ENCODE assay signal across 32 cellular contexts in genomic region chr2:134882773-134883172, GRCh38. TPM values are rescaled to one million over a fixed set of nuclear protein-coding genes. Genes with fewer than 3 reads are reported as not detected.
A peak's percentile ranks its signal among the peaks of the same experiment; 100 is the strongest.
DNase-seq lines count a peak whose midpoint lies in the region; ATAC-seq, FAIRE-seq and TF ChIP-seq lines count a peak whose summit lies in the region.
"Had no signal": no experiment of that assay in that cellular context is flagged by ENCODE, and none has a peak within 500 bp of the region (broad histone marks: within the 10 kb centered on the region; RNA-seq: fewer than 3 reads in every experiment).

No MANE protein-coding gene starts in this region.

- no peaks in the 10 kb centered on the region for H3K36me3 ChIP-seq in pancreas
- H3K36me3 ChIP-seq: BE2C, BLaER1 had no signal

- H3K4me1 ChIP-seq in pancreas: peaks cover 11 to 19% (median 13%) of the 10 kb centered on the region in 3 donors
- H3K4me1 ChIP-seq: BE2C, BLaER1 had no signal

- FAIRE-seq in pancreas (lab: Jason Lieb, UNC): no peak
- FAIRE-seq: A204.1, GM12878, GM12892, GM18507, GM19239 had no signal

- no peak for TF ChIP-seq CTCF in pancreas (IDR thresholded peaks at IDR 0.05)

- no peaks in the 10 kb centered on the region for H3K9me3 ChIP-seq in pancreas
- H3K9me3 ChIP-seq: BE2C had no signal

- H3K27ac ChIP-seq in pancreas: peak overlapping the region in 1 of 4 donors; percentile 26
- H3K27ac ChIP-seq: BLaER1 had no signal

- H3K27me3 ChIP-seq in pancreas: no peaks in the 10 kb centered on the region
- H3K27me3 ChIP-seq: BE2C, BLaER1 had no signal

- peak in 3 of 4 donors; percentile 53 to 62 (median 57) for ATAC-seq in pancreas
- no peak for ATAC-seq in GM18867 (IDR thresholded peaks at IDR 0.05; ENCODE audit: unreplicated experiment)
- no peak for ATAC-seq in GM19455 (IDR thresholded peaks at IDR 0.05; ENCODE audit: unreplicated experiment)
- ATAC-seq: GM12878 had no signal

- DNase-seq in NCI-H2227 (lab: John Stamatoyannopoulos, UW; ENCODE audit: unreplicated experiment) (peak; percentile 15), NCI-H2227 treated with DMSO at 0.1 percent for 48 hours (lab: John Stamatoyannopoulos, UW) (no peak), NCI-H146 treated with DMSO at 0.1 percent for 48 hours (lab: John Stamatoyannopoulos, UW; ENCODE audit: unreplicated experiment) (peak; percentile 38), pancreas (no peak)
- DNase-seq: 8988T; ACHN; BE2C; C1 segment of cervical spinal cord; CD4-positive, alpha-beta memory T cell; CD4-positive, CD25-positive, alpha-beta regulatory T cell; CD8-positive, alpha-beta memory T cell; COR-L47; DMS 273 treated with DMSO at 0.1 percent for 48 hours; DMS153; DMS53; DMS79; DND-41; EL; GDM1 had no signal

- no peak overlapping the region for H3K4me3 ChIP-seq in pancreas
- H3K4me3 ChIP-seq: BLaER1, GM12878 had no signal

- intact Hi-C loops in pancreas (cut with DNase I): no loop called here

RNA-seq across cellular contexts. Expression of gene CCNT2, which starts 35.8 kb away (rescaled TPM):
- total RNA-seq in pancreas: 10 to 100 TPM; 17.2 to 32.6 (median 20.8) TPM
- 10 to 100 TPM; 10.9 to 21.9 TPM for polyA plus RNA-seq in pancreas

RNA-seq across cellular contexts. Expression of gene ACMSD, which starts 44.4 kb away (rescaled TPM):
- total RNA-seq in pancreas: under 1 TPM in 3 of 6 donors, not detected in 3; 0.12 to 0.24 (median 0.19) TPM
- 1 to 10 TPM in 1 of 2 donors, under 1 TPM in 1; 0.61 to 3.4 TPM for polyA plus RNA-seq in pancreas
- total RNA-seq: A673; CD4-positive, alpha-beta memory T cell; CD4-positive, CD25-positive, alpha-beta regulatory T cell; CD8-positive, alpha-beta memory T cell; Daoy; G401; GM12878 had no signal
- polyA plus RNA-seq: AG04450; CD14-positive monocyte; CD4-positive, alpha-beta memory T cell; CD4-positive, CD25-positive, alpha-beta regulatory T cell; CD8-positive, alpha-beta memory T cell had no signal

Comparison
In these comparisons a context has a peak if more than half of its experiments do, and no peak if none do; other contexts are left out.
1. DNase-seq: peak in NCI-H2227 (single experiment) and NCI-H146 treated with DMSO at 0.1 percent for 48 hours (single experiment); none in NCI-H2227 treated with DMSO at 0.1 percent for 48 hours (single experiment) and pancreas (0 of 6).
2. ATAC-seq: peak in pancreas (3 of 4); none in GM18867 (single experiment) and GM19455 (single experiment).